In genomic region chr11:65780770-65781151, GRCh38 we compare ENCODE assay signal across 8 cellular contexts. TPM values are rescaled to one million over a fixed set of nuclear protein-coding genes. Genes with fewer than 3 reads are reported as not detected.
DNase-seq lines count a peak whose midpoint lies in the region; ATAC-seq and TF ChIP-seq lines count a peak whose summit lies in the region.

TSS of gene AP5B1 (minus strand) at chr11:65780976. CDS start at chr11:65780591, 385 bp downstream.

- intact Hi-C loops in esophagus squamous epithelium (cut with DNase I) = loop anchor here (5.0 kb wide), 1 partner anchor 37 kb away; no protein-coding TSS in a partner anchor

- H3K27ac ChIP-seq in esophagus squamous epithelium = peak within 1 kb of the TSS; percentile 88 to 95 (median 91)

- no peaks in the 10 kb centered on the region for H3K27me3 Mint-ChIP-seq in stimulated activated memory B cell treated with anti-CD40 and anti-IgM and Interleukin-4, amounts not matched to agents 10 μg/mL and 1 μg/mL and 100 μg/mL, for 72 hours

- peak within 1 kb of the TSS; percentile 79 to 100 (median 82) for H3K4me3 ChIP-seq in esophagus squamous epithelium

- H3K9me3 ChIP-seq in esophagus squamous epithelium = no peaks in the 10 kb centered on the region

- H3K27me3 ChIP-seq in esophagus squamous epithelium = peaks cover 0 to 13% (median 0%) of the 10 kb centered on the region in 4 donors

- 3% methylated on average over 8 of the region's 59 CpGs; no CpG with 5 or more reads in 1 of the 2 donors for WGBS in esophagus squamous epithelium, 2 donors

- H3K36me3 Mint-ChIP-seq in stimulated activated memory B cell treated with anti-CD40 and anti-IgM and Interleukin-4, amounts not matched to agents 10 μg/mL and 1 μg/mL and 100 μg/mL, for 72 hours = peaks cover 12% of the 10 kb centered on the region

- H3K4me1 Mint-ChIP-seq in stimulated activated memory B cell treated with anti-CD40 and anti-IgM and Interleukin-4, amounts not matched to agents 10 μg/mL and 1 μg/mL and 100 μg/mL, for 72 hours = peaks cover 48% of the 10 kb centered on the region

- H3K4me3 Mint-ChIP-seq in stimulated activated memory B cell treated with anti-CD40 and anti-IgM and Interleukin-4, amounts not matched to agents 10 μg/mL and 1 μg/mL and 100 μg/mL, for 72 hours = peak within 1 kb of the TSS; percentile 96

- peak; percentile 63 for ATAC-seq in HG02852 (IDR thresholded peaks at IDR 0.05; ENCODE audit: unreplicated experiment)
- ATAC-seq in stimulated activated memory B cell treated with anti-CD40 and anti-IgM and Interleukin-4, amounts not matched to agents 10 μg/mL and 1 μg/mL and 100 μg/mL, for 72 hours = peak; percentile 81

- TF ChIP-seq POLR2A in esophagus squamous epithelium (IDR thresholded peaks at IDR 0.05) = peak in 2 of 4 donors; percentile 50 to 71

- no peaks in the 10 kb centered on the region for H3K9me3 Mint-ChIP-seq in stimulated activated memory B cell treated with anti-CD40 and anti-IgM and Interleukin-4, amounts not matched to agents 10 μg/mL and 1 μg/mL and 100 μg/mL, for 72 hours

- H3K4me1 ChIP-seq in esophagus squamous epithelium = peaks cover 49 to 90% (median 50%) of the 10 kb centered on the region in 3 donors

- peak within 1 kb of the TSS; percentile 95 for H3K27ac Mint-ChIP-seq in stimulated activated memory B cell treated with anti-CD40 and anti-IgM and Interleukin-4, amounts not matched to agents 10 μg/mL and 1 μg/mL and 100 μg/mL, for 72 hours

- DNase-seq in SIG-M5 treated with dmso at 0.1 percent for 504 hours (lab: John Stamatoyannopoulos, UW; ENCODE audit: unreplicated experiment) (peak; percentile 33), SIG-M5 (lab: John Stamatoyannopoulos, UW) (no peak), NCI-H774 (lab: John Stamatoyannopoulos, UW) (peak; percentile 63), esophagus squamous epithelium (lab: John Stamatoyannopoulos, UW) (no peak), myocyte (ENCODE audit: low read depth) (peak; percentile 56)
- peak; percentile 81 to 87 for DNase-seq in activated T-cell treated with anti-CD3 and anti-CD28 coated beads, Interleukin-2, amount 50 U/mL, for 48 hours

- H3K36me3 ChIP-seq in esophagus squamous epithelium = peaks cover 16 to 33% (median 23%) of the 10 kb centered on the region in 3 donors

- TF ChIP-seq CTCF in esophagus squamous epithelium (IDR thresholded peaks at IDR 0.05) = no peak

RNA-seq across cellular contexts. Expression of gene AP5B1, which starts in this region (rescaled TPM):
- total RNA-seq in esophagus squamous epithelium (10 to 100 TPM; 16.4 to 38.5 (median 23.3) TPM), myocyte (9.8 and 10.2 TPM in 2 replicates)
- polyA plus RNA-seq in myocyte (2012) = 5.9 TPM

Comparison
In these comparisons a context has a peak if more than half of its experiments do, and no peak if none do; other contexts are left out.
1. DNase-seq: peak in SIG-M5 treated with dmso at 0.1 percent for 504 hours (single experiment), NCI-H774 (single experiment), activated T-cell treated with anti-CD3 and anti-CD28 coated beads, Interleukin-2, amount 50 U/mL, for 48 hours (2 of 2) and myocyte (single experiment); none in SIG-M5 (single experiment) and esophagus squamous epithelium (single experiment).